In genomic region chr7:90951986-90952648, GRCh38 we compare ENCODE assay signal across 1 cellular context.
TF ChIP-seq lines count a peak whose summit lies in the region.

No MANE protein-coding gene starts in this region.

TF ChIP-seq in WTC11, 78 proteins besides CTCF, POLR2A, EP300 and RAD21 (continued from another document):
- TF ChIP-seq AFF4 (CRISPR knock-in tag; IDR thresholded peaks at IDR 0.05; ENCODE audit: borderline replicate concordance): no peak
- TF ChIP-seq NR2C2 (CRISPR knock-in tag; IDR thresholded peaks at IDR 0.05): no peak
- no peak for TF ChIP-seq USF2 (CRISPR knock-in tag; IDR thresholded peaks at IDR 0.05)
- TF ChIP-seq FOXP1 (CRISPR knock-in tag; IDR thresholded peaks at IDR 0.05; ENCODE audit: borderline replicate concordance): no peak
- no peak for TF ChIP-seq ZNF423 (CRISPR knock-in tag; IDR thresholded peaks at IDR 0.05)
- TF ChIP-seq GTF2I (CRISPR knock-in tag; conservative IDR thresholded peaks at IDR 0.05): no peak
- TF ChIP-seq TEAD1 (CRISPR knock-in tag; IDR thresholded peaks at IDR 0.05): no peak
- TF ChIP-seq SOX15 (CRISPR knock-in tag; IDR thresholded peaks at IDR 0.05): no peak
- TF ChIP-seq SMAD4 (CRISPR knock-in tag; IDR thresholded peaks at IDR 0.05): no peak
- TF ChIP-seq ELF4 (CRISPR knock-in tag; IDR thresholded peaks at IDR 0.05; ENCODE audit: low read depth): no peak
- no peak for TF ChIP-seq NR1H2 (CRISPR knock-in tag; IDR thresholded peaks at IDR 0.05)
